Comparison of ENCODE assay signal across 11 cellular contexts in genomic region chr7:151711906-151712771, GRCh38.
DNase-seq lines count a peak whose midpoint lies in the region; ATAC-seq and TF ChIP-seq lines count a peak whose summit lies in the region.
"Had no signal": no experiment of that assay in that cellular context is flagged by ENCODE, and none has a peak within 500 bp of the region (broad histone marks: within the 10 kb centered on the region; RNA-seq: fewer than 3 reads in every experiment).

No MANE protein-coding gene starts in this region.

- peaks cover 10% of the 10 kb centered on the region for H3K4me1 Mint-ChIP-seq in activated naive CD8-positive, alpha-beta T cell treated with anti-CD3 and anti-CD28 coated beads, Interleukin-2, amount 50 U/mL, for 24 hours
- peaks cover 0 to 19% (median 12%) of the 10 kb centered on the region in 7 donors for H3K4me1 Mint-ChIP-seq in naive thymus-derived CD4-positive, alpha-beta T cell

- H3K36me3 ChIP-seq in Karpas-422 (ENCODE audit: insufficient read depth, low read length) (no peaks in the 10 kb centered on the region), SJCRH30 (peaks cover 3% of the 10 kb centered on the region; the same call in 1 of the 2 replicates)
- H3K36me3 ChIP-seq in naive thymus-derived CD4-positive, alpha-beta T cell (ENCODE audit: control insufficient read depth in 2 of 3, insufficient read depth in 3 of 3, low read length in 3 of 3): peaks cover 0 to 15% (median 0%) of the 10 kb centered on the region in 3 experiments

- CTCF ChIA-PET in naive thymus-derived CD4-positive, alpha-beta T cell (lab: Charles Lee): no interaction called here
- CTCF ChIA-PET in GM10248 (lab: Yijun Ruan, JAX): no interaction called here

- H3K4me3 ChIP-seq in Karpas-422 (ENCODE audit: low read length): no peak overlapping the region
- no peak overlapping the region for H3K4me3 ChIP-seq in naive thymus-derived CD4-positive, alpha-beta T cell (ENCODE audit: low read length)
- no peak overlapping the region for H3K4me3 ChIP-seq in SJCRH30
- H3K4me3 ChIP-seq: spleen had no signal

- no peaks in the 10 kb centered on the region for H3K9me3 Mint-ChIP-seq in activated naive CD8-positive, alpha-beta T cell treated with anti-CD3 and anti-CD28 coated beads, Interleukin-2, amount 50 U/mL, for 24 hours
- H3K9me3 Mint-ChIP-seq in naive thymus-derived CD4-positive, alpha-beta T cell: no peaks in the 10 kb centered on the region

- POLR2A ChIA-PET in naive thymus-derived CD4-positive, alpha-beta T cell (lab: Charles Lee): no interaction called here
- POLR2A ChIA-PET in GM10248 (lab: Yijun Ruan, JAX): interaction anchor here (0.6 kb wide), 1 partner anchor 17 kb away, joined by 9 read pairs; no protein-coding TSS in a partner anchor

- DNase-seq in COLO668 (lab: John Stamatoyannopoulos, UW; ENCODE audit: unreplicated experiment): peak; percentile 82
- DNase-seq in Karpas-422: no peak
- no peak for DNase-seq in activated naive CD8-positive, alpha-beta T cell treated with anti-CD3 and anti-CD28 coated beads, Interleukin-2, amount 50 U/mL, for 24 hours
- DNase-seq in naive thymus-derived CD4-positive, alpha-beta T cell: no peak
- no peak for DNase-seq in GM10248 (ENCODE audit: extremely low spot score)
- DNase-seq in HPDE6-E6E7 (ENCODE audit: extremely low spot score): no peak
- DNase-seq in NCI-H1930 (lab: John Stamatoyannopoulos, UW): no peak
- no peak for DNase-seq in SJCRH30
- DNase-seq: activated CD4-positive, alpha-beta T cell treated with anti-CD3 and anti-CD28 coated beads, Interleukin-2, amount 50 U/mL, for 1 hour; effector CD8-positive, alpha-beta T cell; spleen had no signal

- no peaks in the 10 kb centered on the region for H3K27me3 Mint-ChIP-seq in activated naive CD8-positive, alpha-beta T cell treated with anti-CD3 and anti-CD28 coated beads, Interleukin-2, amount 50 U/mL, for 24 hours
- H3K27me3 Mint-ChIP-seq in naive thymus-derived CD4-positive, alpha-beta T cell: no peaks in the 10 kb centered on the region

- H3K9me2 ChIP-seq in Karpas-422 (replicated peaks; ENCODE audit: insufficient read depth, low read length): no peaks in the 10 kb centered on the region

- no peaks in the 10 kb centered on the region for H3K79me2 ChIP-seq in Karpas-422 (ENCODE audit: low read length)

- H3K9me3 ChIP-seq in Karpas-422 (ENCODE audit: low read length): no peaks in the 10 kb centered on the region
- no peaks in the 10 kb centered on the region for H3K9me3 ChIP-seq in naive thymus-derived CD4-positive, alpha-beta T cell (ENCODE audit: control insufficient read depth in 2 of 3, low read length in 3 of 3)
- H3K9me3 ChIP-seq in SJCRH30 (replicated peaks): no peaks in the 10 kb centered on the region
- H3K9me3 ChIP-seq: spleen had no signal

- H3K4me2 ChIP-seq in Karpas-422 (ENCODE audit: low read depth, low read length, poor library complexity, severe bottlenecking): peak overlapping the region; percentile 59

- H2AFZ ChIP-seq in Karpas-422 (ENCODE audit: low read length): peak overlapping the region; percentile 61

- no peak overlapping the region for H3K4me3 Mint-ChIP-seq in activated naive CD8-positive, alpha-beta T cell treated with anti-CD3 and anti-CD28 coated beads, Interleukin-2, amount 50 U/mL, for 24 hours
- no peak overlapping the region for H3K4me3 Mint-ChIP-seq in naive thymus-derived CD4-positive, alpha-beta T cell

- intact Hi-C loops in naive thymus-derived CD4-positive, alpha-beta T cell (cut with micrococcal nuclease): no loop called here

- H3K27me3 ChIP-seq in Karpas-422 (ENCODE audit: low read length) (no peaks in the 10 kb centered on the region; the same call in 1 of the 2 replicates), SJCRH30 (no peaks in the 10 kb centered on the region)
- H3K27me3 ChIP-seq in naive thymus-derived CD4-positive, alpha-beta T cell (ENCODE audit: control insufficient read depth in 2 of 2, insufficient read depth in 2 of 2, low read length in 2 of 2): no peaks in the 10 kb centered on the region
- H3K27me3 ChIP-seq: spleen had no signal

- ATAC-seq in activated naive CD8-positive, alpha-beta T cell treated with anti-CD3 and anti-CD28 coated beads, Interleukin-2, amount 50 U/mL, for 24 hours: peak; percentile 68
- ATAC-seq in naive thymus-derived CD4-positive, alpha-beta T cell: peak; percentile 17

- H3K4me1 ChIP-seq in Karpas-422 (ENCODE audit: low read length) (peaks cover 41% of the 10 kb centered on the region), SJCRH30 (no peaks in the 10 kb centered on the region)
- no peaks in the 10 kb centered on the region for H3K4me1 ChIP-seq in naive thymus-derived CD4-positive, alpha-beta T cell (ENCODE audit: control insufficient read depth in 2 of 2, insufficient read depth in 2 of 2, low read length in 2 of 2)

- H3K36me3 Mint-ChIP-seq in activated naive CD8-positive, alpha-beta T cell treated with anti-CD3 and anti-CD28 coated beads, Interleukin-2, amount 50 U/mL, for 24 hours (ENCODE audit: low read depth): no peaks in the 10 kb centered on the region
- H3K36me3 Mint-ChIP-seq in naive thymus-derived CD4-positive, alpha-beta T cell: peaks cover 0 to 26% (median 11%) of the 10 kb centered on the region in 5 donors

- peaks cover 1% of the 10 kb centered on the region; the same call in 1 of the 2 replicates for H4K20me1 ChIP-seq in Karpas-422 (ENCODE audit: insufficient read depth, low read depth, low read length)

- H3K27ac ChIP-seq in Karpas-422 (ENCODE audit: low read length): no peak overlapping the region
- no peak overlapping the region for H3K27ac ChIP-seq in naive thymus-derived CD4-positive, alpha-beta T cell (ENCODE audit: low read depth, low read length)
- no peak overlapping the region for H3K27ac ChIP-seq in SJCRH30
- H3K27ac ChIP-seq: spleen had no signal

- no peak overlapping the region; the same call in 1 of the 2 replicates for H3K9ac ChIP-seq in Karpas-422 (ENCODE audit: low read length)

- TF ChIP-seq CTCF in GM10248 (IDR thresholded peaks at IDR 0.05; ENCODE audit: control extremely low read depth, extremely low read depth, low read depth, missing control alignments): no peak

- no peak overlapping the region for H3K27ac Mint-ChIP-seq in activated naive CD8-positive, alpha-beta T cell treated with anti-CD3 and anti-CD28 coated beads, Interleukin-2, amount 50 U/mL, for 24 hours
- H3K27ac Mint-ChIP-seq in naive thymus-derived CD4-positive, alpha-beta T cell: no peak overlapping the region
